Comparison of ENCODE assay signal across 1 cellular context in genomic region chr11:35173011-35173511, GRCh38.
TF ChIP-seq lines count a peak whose summit lies in the region.

No MANE protein-coding gene starts in this region.

TF ChIP-seq in GM23338, 12 proteins besides CTCF, POLR2A, EP300 and RAD21 (continued from another document):
- no peak for TF ChIP-seq ZNF462 (CRISPR knock-in tag; IDR thresholded peaks at IDR 0.05)
- no peak for TF ChIP-seq NANOG (IDR thresholded peaks at IDR 0.05; ENCODE audit: borderline replicate concordance)
- TF ChIP-seq EZH2phosphoT487 (IDR thresholded peaks at IDR 0.05; ENCODE audit: unreplicated experiment), result no peak
- TF ChIP-seq ZNF331 (CRISPR knock-in tag; IDR thresholded peaks at IDR 0.05; ENCODE audit: low read depth), result no peak
- TF ChIP-seq ETS1 (IDR thresholded peaks at IDR 0.05), result no peak
- TF ChIP-seq REST (IDR thresholded peaks at IDR 0.05; ENCODE audit: unreplicated experiment), result no peak
- no peak for TF ChIP-seq ZNF114 (CRISPR knock-in tag; IDR thresholded peaks at IDR 0.05)
- TF ChIP-seq CREB1 (CRISPR knock-in tag; IDR thresholded peaks at IDR 0.05; ENCODE audit: low read depth), result no peak
- TF ChIP-seq POLR2AphosphoS5 (IDR thresholded peaks at IDR 0.05; ENCODE audit: low read depth), result no peak
